23 cellular contexts compared by ENCODE assay signal in genomic region chr6:170144952-170145587, GRCh38.
DNase-seq lines count a peak whose midpoint lies in the region; ATAC-seq and TF ChIP-seq lines count a peak whose summit lies in the region.
"Had no signal": no experiment of that assay in that cellular context is flagged by ENCODE, and none has a peak within 500 bp of the region (broad histone marks: within the 10 kb centered on the region; RNA-seq: fewer than 3 reads in every experiment).

No MANE protein-coding gene starts in this region.

- peaks cover 2% of the 10 kb centered on the region for H3K36me3 Mint-ChIP-seq in activated naive CD4-positive, alpha-beta T cell treated with anti-CD3 and anti-CD28 coated beads, Interleukin-2, amount 10 ng/mL, durations not matched to agents 7 days and 5 days
- H3K36me3 Mint-ChIP-seq in endodermal cell (ENCODE audit: low read depth) = no peaks in the 10 kb centered on the region

- TF ChIP-seq CTCF in endodermal cell (conservative IDR thresholded peaks at IDR 0.05) = no peak

- peak; percentile 7 for DNase-seq in activated naive CD4-positive, alpha-beta T cell treated with anti-CD3 and anti-CD28 coated beads, Interleukin-2, amount 10 ng/mL, durations not matched to agents 7 days and 5 days
- no peak for DNase-seq in activated naive CD4-positive, alpha-beta T cell treated with Interleukin-2 at 50 U/mL for 16 hours
- peak; percentile 50 for DNase-seq in RKO (ENCODE audit: low spot score)
- peak; percentile 11 for DNase-seq in endodermal cell
- peak; percentile 17 for DNase-seq in posterior vena cava (ENCODE audit: low spot score)
- no peak for DNase-seq in glomerular visceral epithelial cell (ENCODE audit: extremely low spot score)
- DNase-seq in activated CD8-positive, alpha-beta memory T cell treated with anti-CD3 and anti-CD28 coated beads for 24 hours = no peak
- DNase-seq: ACHN; activated CD8-positive, alpha-beta memory T cell treated with anti-CD3 and anti-CD28 coated beads, Interleukin-2, amount 50 U/mL, for 48 hours; C1 segment of cervical spinal cord; dermis blood vessel endothelial cell; HFFc6; hypothalamus; mesenchymal stem cell; NCI-H1436 treated with DMSO at 0.1 percent for 48 hours; NCI-H2171; NCI-H526; SIG-M5 had no signal

- no peak overlapping the region for H3K4me3 Mint-ChIP-seq in activated naive CD4-positive, alpha-beta T cell treated with anti-CD3 and anti-CD28 coated beads, Interleukin-2, amount 10 ng/mL, durations not matched to agents 7 days and 5 days
- no peak overlapping the region for H3K4me3 Mint-ChIP-seq in endodermal cell
- H3K4me3 Mint-ChIP-seq: HFFc6 had no signal

- no peak for ATAC-seq in GM19463 (IDR thresholded peaks at IDR 0.05; ENCODE audit: unreplicated experiment)
- ATAC-seq: naive thymus-derived CD4-positive, alpha-beta T cell; pancreas; sciatic nerve had no signal

- WGBS in endodermal cell (ENCODE audit: insufficient coverage in 1 of 2, insufficient read length in 1 of 2), 2 experiments = 73 to 83% methylated on average over 6 to 7 of the region's 7 CpGs

- intact Hi-C loops in posterior vena cava (cut with DNase I) = no loop called here

- H3K4me3 ChIP-seq in endodermal cell (ENCODE audit: low read length) = no peak overlapping the region
- H3K4me3 ChIP-seq: pancreas, testis had no signal

- H3K9me3 Mint-ChIP-seq in activated naive CD4-positive, alpha-beta T cell treated with anti-CD3 and anti-CD28 coated beads, Interleukin-2, amount 10 ng/mL, durations not matched to agents 7 days and 5 days = peaks cover 16% of the 10 kb centered on the region
- peaks cover 16% of the 10 kb centered on the region for H3K9me3 Mint-ChIP-seq in endodermal cell

- H3K9ac ChIP-seq in endodermal cell (ENCODE audit: extremely low read depth, low read length, poor library complexity, severe bottlenecking) = no peak overlapping the region

- no peaks in the 10 kb centered on the region for H3K4me1 ChIP-seq in endodermal cell (ENCODE audit: control insufficient read depth, insufficient read depth, low read length)
- H3K4me1 ChIP-seq: pancreas had no signal

- no peaks in the 10 kb centered on the region for H3K9me3 ChIP-seq in endodermal cell (ENCODE audit: control insufficient read depth, low read length)
- H3K9me3 ChIP-seq: pancreas, testis had no signal

- peaks cover 32% of the 10 kb centered on the region for H3K27me3 Mint-ChIP-seq in activated naive CD4-positive, alpha-beta T cell treated with anti-CD3 and anti-CD28 coated beads, Interleukin-2, amount 10 ng/mL, durations not matched to agents 7 days and 5 days
- peaks cover 13% of the 10 kb centered on the region for H3K27me3 Mint-ChIP-seq in endodermal cell (ENCODE audit: insufficient read depth)

- H3K27ac ChIP-seq in endodermal cell (ENCODE audit: low read depth, low read length) = no peak overlapping the region
- H3K27ac ChIP-seq: pancreas, testis had no signal

- H3K4me1 Mint-ChIP-seq in activated naive CD4-positive, alpha-beta T cell treated with anti-CD3 and anti-CD28 coated beads, Interleukin-2, amount 10 ng/mL, durations not matched to agents 7 days and 5 days = peaks cover 43% of the 10 kb centered on the region
- H3K4me1 Mint-ChIP-seq in endodermal cell = peaks cover 13% of the 10 kb centered on the region

- CTCF ChIA-PET in activated naive CD4-positive, alpha-beta T cell treated with anti-CD3 and anti-CD28 coated beads, Interleukin-2, amount 10 ng/mL, durations not matched to agents 7 days and 5 days (lab: Charles Lee) = no interaction called here

- no peaks in the 10 kb centered on the region for H3K36me3 ChIP-seq in endodermal cell (ENCODE audit: control insufficient read depth, insufficient read depth, low read length)
- H3K36me3 ChIP-seq: pancreas had no signal

- no peak overlapping the region for H3K27ac Mint-ChIP-seq in activated naive CD4-positive, alpha-beta T cell treated with anti-CD3 and anti-CD28 coated beads, Interleukin-2, amount 10 ng/mL, durations not matched to agents 7 days and 5 days
- H3K27ac Mint-ChIP-seq in endodermal cell = no peak overlapping the region
- H3K27ac Mint-ChIP-seq: HFFc6 had no signal

- no peaks in the 10 kb centered on the region for H3K27me3 ChIP-seq in endodermal cell (ENCODE audit: control insufficient read depth, insufficient read depth, low read length, poor library complexity, severe bottlenecking)
- H3K27me3 ChIP-seq: pancreas, testis had no signal

Comparison
In these comparisons a context has a peak if more than half of its experiments do, and no peak if none do; other contexts are left out.
1. DNase-seq: peak in activated naive CD4-positive, alpha-beta T cell treated with anti-CD3 and anti-CD28 coated beads, Interleukin-2, amount 10 ng/mL, durations not matched to agents 7 days and 5 days (single experiment), RKO (single experiment), endodermal cell (single experiment) and posterior vena cava (single experiment); none in activated naive CD4-positive, alpha-beta T cell treated with Interleukin-2 at 50 U/mL for 16 hours (single experiment), glomerular visceral epithelial cell (single experiment) and activated CD8-positive, alpha-beta memory T cell treated with anti-CD3 and anti-CD28 coated beads for 24 hours (single experiment).